14 cellular contexts compared by ENCODE assay signal in the genomic region with DNA sequence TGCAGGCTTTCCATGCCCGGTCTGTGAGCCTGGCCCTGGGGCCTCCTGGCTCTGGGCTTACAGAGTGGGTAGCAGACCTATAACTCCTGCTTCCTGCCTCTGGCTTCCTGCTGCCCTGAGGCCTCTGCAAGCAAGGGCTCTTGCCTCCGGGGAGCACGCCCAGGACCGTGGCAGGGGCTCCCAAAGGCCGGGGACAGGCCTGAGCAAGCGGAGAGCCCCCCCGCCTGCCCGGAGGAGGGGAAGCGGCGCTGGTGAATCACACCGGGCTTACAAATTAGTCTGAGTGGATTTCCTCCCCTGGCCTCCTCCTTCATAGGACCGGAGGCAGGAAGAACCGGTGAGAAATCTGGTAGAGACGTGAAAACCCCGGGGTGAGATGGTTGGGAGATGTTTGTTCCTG. TPM values are rescaled to one million over a fixed set of nuclear protein-coding genes. Genes with fewer than 3 reads are reported as not detected.
DNase-seq lines count a peak whose midpoint lies in the region; ATAC-seq, FAIRE-seq and TF ChIP-seq lines count a peak whose summit lies in the region.
"Had no signal": no experiment of that assay in that cellular context is flagged by ENCODE, and none has a peak within 500 bp of the region (broad histone marks: within the 10 kb centered on the region; RNA-seq: fewer than 3 reads in every experiment).

No MANE protein-coding gene starts in this region.

- H3K4me2 ChIP-seq in endothelial cell of umbilical vein (ENCODE audit: insufficient read depth, low read length) = peak overlapping the region; percentile 25

- H3K79me2 ChIP-seq in endothelial cell of umbilical vein (ENCODE audit: control insufficient read depth, insufficient read depth, low read length) = no peaks in the 10 kb centered on the region

- no peak for ATAC-seq in HG02852 (IDR thresholded peaks at IDR 0.05; ENCODE audit: unreplicated experiment)

- POLR2A ChIA-PET in endothelial cell of umbilical vein (lab: Charles Lee) = interaction anchor here (0.5 kb wide), 1 partner anchor 612 kb away, joined by 5 read pairs; no protein-coding TSS in a partner anchor

- no peaks in the 10 kb centered on the region for H3K27me3 ChIP-seq in endothelial cell of umbilical vein (ENCODE audit: control insufficient read depth in 2 of 2, insufficient read depth in 2 of 2, low read length in 2 of 2)

- BruUV-seq in endothelial cell of umbilical vein (replicated peaks; lab: Mats Ljungman, UMichigan) = no TSS peak

- H3K4me3 ChIP-seq in endothelial cell of umbilical vein (replicated peaks in 1 of 3; ENCODE audit: insufficient read depth in 1 of 3, low read depth in 1 of 3, low read length in 3 of 3) = no peak overlapping the region
- H3K4me3 ChIP-seq: sigmoid colon had no signal

- 0 out of 2 replicates have a peak, but pooled peaks have one; percentile 7 for TF ChIP-seq POLR2A in H54 (IDR thresholded peaks at IDR 0.05; ENCODE audit: low read depth, low read length)
- TF ChIP-seq POLR2A in endothelial cell of umbilical vein (IDR thresholded peaks at IDR 0.05; ENCODE audit: low read depth, low read length) = no peak

- no peak for TF ChIP-seq CTCF in endothelial cell of umbilical vein (IDR thresholded peaks at IDR 0.05; ENCODE audit: extremely low read depth in 1 of 2, insufficient read depth in 1 of 2, low read depth in 1 of 2, low read length in 2 of 2)

- H3K36me3 ChIP-seq in endothelial cell of umbilical vein (ENCODE audit: control insufficient read depth in 2 of 2, extremely low read depth in 1 of 2, insufficient read depth in 2 of 2, low read length in 2 of 2) = no peaks in the 10 kb centered on the region
- H3K36me3 ChIP-seq: sigmoid colon had no signal

- DNase-seq in H54 (ENCODE audit: insufficient read length, low spot score) (peak; percentile 91), RCC 7860 (ENCODE audit: low spot score) (peak; percentile 90), endothelial cell of umbilical vein (ENCODE audit: low read depth, low spot score) (peak; percentile 53), renal cortical epithelial cell (ENCODE audit: low read depth) (peak; percentile 42), NCI-H1048 (lab: John Stamatoyannopoulos, UW) (no peak)
- DNase-seq in activated CD4-positive, alpha-beta T cell treated with anti-CD3 and anti-CD28 coated beads for 4 hours = no peak
- DNase-seq: activated naive CD4-positive, alpha-beta T cell; Caco-2; NCI-H2171; sigmoid colon had no signal

- H3K9me3 ChIP-seq in endothelial cell of umbilical vein (replicated peaks; ENCODE audit: control insufficient read depth, insufficient read depth, low read length) = no peaks in the 10 kb centered on the region
- H3K9me3 ChIP-seq: Caco-2, sigmoid colon had no signal

- no peaks in the 10 kb centered on the region for H3K9me1 ChIP-seq in endothelial cell of umbilical vein (replicated peaks; ENCODE audit: control insufficient read depth, extremely low read depth, insufficient read depth, low read length)

- FAIRE-seq in H54 (lab: Jason Lieb, UNC) (no peak), RCC 7860 (lab: Jason Lieb, UNC) (peak; percentile 93), endothelial cell of umbilical vein (lab: Jason Lieb, UNC) (peak; percentile 78)

- H3K9ac ChIP-seq in endothelial cell of umbilical vein (replicated peaks; ENCODE audit: extremely low read depth, insufficient read depth, low read length) = no peak overlapping the region

- peaks cover 15% of the 10 kb centered on the region for H3K4me1 ChIP-seq in endothelial cell of umbilical vein (ENCODE audit: control insufficient read depth, extremely low read depth, insufficient read depth, low read length)
- H3K4me1 ChIP-seq: Caco-2 had no signal

- CTCF ChIA-PET in endothelial cell of umbilical vein (lab: Charles Lee) = interaction anchor here (1.0 to 1.4 kb wide), 2 partner anchors 14 to 88 kb away, joined by 4 to 6 read pairs; no protein-coding TSS in a partner anchor

- no peaks in the 10 kb centered on the region for H4K20me1 ChIP-seq in endothelial cell of umbilical vein (replicated peaks; ENCODE audit: control insufficient read depth, extremely low read depth, insufficient read depth, low read length)

- peak overlapping the region; percentile 38 for H3K27ac ChIP-seq in endothelial cell of umbilical vein (ENCODE audit: insufficient read depth, low read depth, low read length)
- H3K27ac ChIP-seq: sigmoid colon had no signal

- H2AFZ ChIP-seq in endothelial cell of umbilical vein (ENCODE audit: low read depth, low read length) = peak overlapping the region; percentile 60

- intact Hi-C loops in endothelial cell of umbilical vein (cut with micrococcal nuclease) = no loop called here

- dilution Hi-C loops in endothelial cell of umbilical vein (cut with MboI; ENCODE audit: extremely low pct_ligation_motif_present, low sequenced_read_pairs) = no loop called here

TF ChIP-seq in endothelial cell of umbilical vein, 7 proteins besides CTCF, POLR2A, EP300 and RAD21:
- TF ChIP-seq FOS (IDR thresholded peaks at IDR 0.05; ENCODE audit: borderline replicate concordance, insufficient read depth, low read length) (peak; percentile 84), GATA2 (IDR thresholded peaks at IDR 0.05; ENCODE audit: insufficient read depth, insufficient read length, low read depth, low read length) (peak; percentile 14), EZH2 (IDR thresholded peaks at IDR 0.05; ENCODE audit: borderline replicate concordance, low read depth, low read length, severe bottlenecking) (no peak), POLR2AphosphoS5 (IDR thresholded peaks at IDR 0.05; ENCODE audit: insufficient read depth, low read depth, low read length) (peak; percentile 25), MYC (IDR thresholded peaks at IDR 0.05; ENCODE audit: low read depth, low read length) (no peak)
- TF ChIP-seq, protein P1, sequence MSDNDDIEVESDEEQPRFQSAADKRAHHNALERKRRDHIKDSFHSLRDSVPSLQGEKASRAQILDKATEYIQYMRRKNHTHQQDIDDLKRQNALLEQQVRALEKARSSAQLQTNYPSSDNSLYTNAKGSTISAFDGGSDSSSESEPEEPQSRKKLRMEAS (IDR thresholded peaks at IDR 0.05; ENCODE audit: insufficient read depth, insufficient read length) = no peak

RNA-seq across cellular contexts. Expression of a gene that starts 1.5 kb away (rescaled TPM):
- total RNA-seq in endothelial cell of umbilical vein (not detected in 2 replicates), renal cortical epithelial cell (not detected in 2 replicates)
- not detected in 2 replicates for polyA plus RNA-seq in endothelial cell of umbilical vein
- not detected in 2 replicates for polyA plus RNA-seq in endothelial cell of umbilical vein (2011; cell fraction: cytosol; rRNA removed)
- not detected in 2 replicates for polyA plus RNA-seq in endothelial cell of umbilical vein (2011; cell fraction: nucleus; rRNA removed)
- polyA plus RNA-seq in endothelial cell of umbilical vein (2012) = not detected in 2 replicates
- not detected in 2 replicates for polyA minus RNA-seq in endothelial cell of umbilical vein
- not detected for polyA minus RNA-seq in endothelial cell of umbilical vein (2011; cell fraction: cytosol; rRNA and poly(A)+ RNA removed)
- not detected in 2 replicates for polyA minus RNA-seq in endothelial cell of umbilical vein (2011; cell fraction: nucleus; rRNA and poly(A)+ RNA removed)
- total RNA-seq: Caco-2, cerebellum, myocyte, sigmoid colon, subcutaneous adipose tissue had no signal
- polyA plus RNA-seq: sigmoid colon had no signal

Comparison
In these comparisons a context has a peak if more than half of its experiments do, and no peak if none do; other contexts are left out.
1. DNase-seq: peak in H54 (single experiment), RCC 7860 (single experiment), endothelial cell of umbilical vein (single experiment) and renal cortical epithelial cell (single experiment); none in NCI-H1048 (single experiment) and activated CD4-positive, alpha-beta T cell treated with anti-CD3 and anti-CD28 coated beads for 4 hours (0 of 2).